Comparison of ENCODE assay signal across 15 cellular contexts in genomic region chr1:151159373-151159772, GRCh38. TPM values are rescaled to one million over a fixed set of nuclear protein-coding genes. Genes with fewer than 3 reads are reported as not detected.
DNase-seq lines count a peak whose midpoint lies in the region; ATAC-seq and TF ChIP-seq lines count a peak whose summit lies in the region.
"Had no signal": no experiment of that assay in that cellular context is flagged by ENCODE, and none has a peak within 500 bp of the region (broad histone marks: within the 10 kb centered on the region; RNA-seq: fewer than 3 reads in every experiment).

No MANE protein-coding gene starts in this region.

- no peak for ATAC-seq in stimulated activated naive CD8-positive, alpha-beta T cell treated with anti-CD3 and anti-CD28 coated beads, Interleukin-15, Interleukin-2, amounts not matched to agents 100 U/mL and 50 U/mL, for 24 hours
- no peak for ATAC-seq in HG03045 (IDR thresholded peaks at IDR 0.05; ENCODE audit: unreplicated experiment)
- no peak for ATAC-seq in HG03469 (IDR thresholded peaks at IDR 0.05; ENCODE audit: unreplicated experiment)

- H3K4me1 Mint-ChIP-seq in stimulated activated naive CD8-positive, alpha-beta T cell treated with anti-CD3 and anti-CD28 coated beads, Interleukin-15, Interleukin-2, amounts not matched to agents 100 ng/mL and 50 ng/mL, for 24 hours (ENCODE audit: low read depth) = peaks cover 68% of the 10 kb centered on the region
- peaks cover 52% of the 10 kb centered on the region for H3K4me1 Mint-ChIP-seq in activated CD4-positive, alpha-beta memory T cell treated with anti-CD3 and anti-CD28 coated beads for 36 hours (ENCODE audit: low read depth)

- CTCF ChIA-PET in activated CD4-positive, alpha-beta memory T cell treated with anti-CD3 and anti-CD28 coated beads for 36 hours (lab: Charles Lee) = interaction anchor here (0.5 to 9.8 kb wide), 5 partner anchors 28 to 1086 kb away, joined by 3 to 298 read pairs (median 4); no protein-coding TSS in a partner anchor

- H3K4me1 ChIP-seq in ovary (ENCODE audit: insufficient read depth) = peaks cover 2% of the 10 kb centered on the region

- no peak for TF ChIP-seq EP300 in ovary (IDR thresholded peaks at IDR 0.05)

- no peak for TF ChIP-seq CTCF in ovary (IDR thresholded peaks at IDR 0.05)

- H3K27me3 ChIP-seq in ovary = no peaks in the 10 kb centered on the region
- H3K27me3 ChIP-seq: breast epithelium, suprapubic skin had no signal

- POLR2A ChIA-PET in activated CD4-positive, alpha-beta memory T cell treated with anti-CD3 and anti-CD28 coated beads for 36 hours (lab: Charles Lee) = interaction anchor here (1.0 to 1.6 kb wide), 4 partner anchors 12 to 597 kb away, joined by 3 to 8 read pairs (median 4); partner anchors contain the start of genes PSMD4 and VPS72

- no peak overlapping the region for H3K27ac ChIP-seq in ovary
- H3K27ac ChIP-seq: breast epithelium, suprapubic skin had no signal

- H3K4me3 ChIP-seq in ovary = no peak overlapping the region
- H3K4me3 ChIP-seq: breast epithelium, suprapubic skin had no signal

- no peaks in the 10 kb centered on the region for H3K27me3 Mint-ChIP-seq in stimulated activated naive CD8-positive, alpha-beta T cell treated with anti-CD3 and anti-CD28 coated beads, Interleukin-15, Interleukin-2, amounts not matched to agents 100 ng/mL and 50 ng/mL, for 24 hours
- no peaks in the 10 kb centered on the region for H3K27me3 Mint-ChIP-seq in activated CD4-positive, alpha-beta memory T cell treated with anti-CD3 and anti-CD28 coated beads for 36 hours

- H3K27ac Mint-ChIP-seq in stimulated activated naive CD8-positive, alpha-beta T cell treated with anti-CD3 and anti-CD28 coated beads, Interleukin-15, Interleukin-2, amounts not matched to agents 100 ng/mL and 50 ng/mL, for 24 hours = peak overlapping the region; percentile 96
- H3K27ac Mint-ChIP-seq in activated CD4-positive, alpha-beta memory T cell treated with anti-CD3 and anti-CD28 coated beads for 36 hours = peak overlapping the region; percentile 97

- no peaks in the 10 kb centered on the region for H3K9me3 ChIP-seq in ovary
- H3K9me3 ChIP-seq: breast epithelium, suprapubic skin had no signal

- intact Hi-C loops in activated CD4-positive, alpha-beta memory T cell treated with anti-CD3 and anti-CD28 coated beads for 36 hours (cut with micrococcal nuclease) = loop anchor here (5.0 kb wide), 2 partner anchors 38 to 547 kb away; partner anchors contain the start of gene PIP5K1A
- intact Hi-C loops in ovary (cut with DNase I) = loop anchor here in 3 of 4 donors (5.0 to 10.0 kb wide), 4 partner anchors 57 to 137 kb away; no protein-coding TSS in a partner anchor

- DNase-seq in stimulated activated naive CD8-positive, alpha-beta T cell treated with anti-CD3 and anti-CD28 coated beads, Interleukin-15, Interleukin-2, amounts not matched to agents 100 U/mL and 50 U/mL, for 24 hours = no peak
- DNase-seq in activated CD4-positive, alpha-beta memory T cell treated with anti-CD3 and anti-CD28 coated beads for 36 hours = no peak
- DNase-seq in medulla oblongata (ENCODE audit: extremely low spot score) = peak; percentile 40
- DNase-seq in NCI-H146 treated with DMSO at 0.1 percent for 48 hours (lab: John Stamatoyannopoulos, UW; ENCODE audit: unreplicated experiment) = no peak
- DNase-seq in ovary = no peak
- DNase-seq: hippocampal formation, NCI-H510A, T1000 had no signal

- peaks cover 65% of the 10 kb centered on the region for H3K36me3 Mint-ChIP-seq in stimulated activated naive CD8-positive, alpha-beta T cell treated with anti-CD3 and anti-CD28 coated beads, Interleukin-15, Interleukin-2, amounts not matched to agents 100 ng/mL and 50 ng/mL, for 24 hours (ENCODE audit: low read depth)
- peaks cover 35% of the 10 kb centered on the region for H3K36me3 Mint-ChIP-seq in activated CD4-positive, alpha-beta memory T cell treated with anti-CD3 and anti-CD28 coated beads for 36 hours

- no peaks in the 10 kb centered on the region for H3K9me3 Mint-ChIP-seq in stimulated activated naive CD8-positive, alpha-beta T cell treated with anti-CD3 and anti-CD28 coated beads, Interleukin-15, Interleukin-2, amounts not matched to agents 100 ng/mL and 50 ng/mL, for 24 hours
- no peaks in the 10 kb centered on the region for H3K9me3 Mint-ChIP-seq in activated CD4-positive, alpha-beta memory T cell treated with anti-CD3 and anti-CD28 coated beads for 36 hours

- H3K4me3 Mint-ChIP-seq in stimulated activated naive CD8-positive, alpha-beta T cell treated with anti-CD3 and anti-CD28 coated beads, Interleukin-15, Interleukin-2, amounts not matched to agents 100 ng/mL and 50 ng/mL, for 24 hours = peak overlapping the region; percentile 94
- H3K4me3 Mint-ChIP-seq in activated CD4-positive, alpha-beta memory T cell treated with anti-CD3 and anti-CD28 coated beads for 36 hours = peak overlapping the region; percentile 16

- H3K36me3 ChIP-seq in ovary = no peaks in the 10 kb centered on the region
- H3K36me3 ChIP-seq: breast epithelium had no signal

- no peak for TF ChIP-seq POLR2A in ovary (IDR thresholded peaks at IDR 0.05)

RNA-seq across cellular contexts. Expression of gene TNFAIP8L2, which starts 2.9 kb away (rescaled TPM):
- 10 to 100 TPM; 24.2 to 26.7 TPM for total RNA-seq in activated CD4-positive, alpha-beta memory T cell treated with anti-CD3 and anti-CD28 coated beads for 36 hours
- total RNA-seq in ovary = 1 to 10 TPM in 5 of 7 donors, under 1 TPM in 2; 0.48 to 3.8 (median 1.2) TPM
- polyA plus RNA-seq in ovary = 1 to 10 TPM; 2.1 to 4.6 TPM
- total RNA-seq: LHCN-M2 had no signal

RNA-seq across cellular contexts. Expression of gene LYSMD1, which starts 6.3 kb away (rescaled TPM):
- total RNA-seq in activated CD4-positive, alpha-beta memory T cell treated with anti-CD3 and anti-CD28 coated beads for 36 hours = 1 to 10 TPM; 1.8 to 2.6 TPM
- total RNA-seq in ovary = 10 to 100 TPM; 12.6 to 20.3 (median 14.3) TPM
- polyA plus RNA-seq in ovary = 10 to 100 TPM; 14.3 to 15.5 TPM

RNA-seq across cellular contexts. Expression of gene SCNM1, which starts 6.6 kb away (rescaled TPM):
- 10 to 100 TPM; 67.5 to 67.8 TPM for total RNA-seq in activated CD4-positive, alpha-beta memory T cell treated with anti-CD3 and anti-CD28 coated beads for 36 hours
- total RNA-seq in ovary = 10 to 100 TPM; 18.6 to 32.7 (median 22.7) TPM
- polyA plus RNA-seq in ovary = 10 to 100 TPM; 33.0 to 38.9 TPM

RNA-seq across cellular contexts. Expression of gene SEMA6C, which starts 12.9 kb away (rescaled TPM):
- 1 to 10 TPM; 1.9 to 2.5 TPM for total RNA-seq in activated CD4-positive, alpha-beta memory T cell treated with anti-CD3 and anti-CD28 coated beads for 36 hours
- total RNA-seq in ovary = 10 to 100 TPM in 5 of 7 donors, 1 to 10 TPM in 2; 8.0 to 18.0 (median 14.7) TPM
- 10 to 100 TPM in 1 of 2 donors, 1 to 10 TPM in 1; 5.0 to 13.4 TPM for polyA plus RNA-seq in ovary

RNA-seq across cellular contexts. Expression of gene TMOD4, which starts 16.4 kb away (rescaled TPM):
- total RNA-seq in activated CD4-positive, alpha-beta memory T cell treated with anti-CD3 and anti-CD28 coated beads for 36 hours = 1 to 10 TPM; 1.7 to 2.7 TPM
- 1 to 10 TPM in 2 of 7 donors, under 1 TPM in 3, not detected in 2; 0.42 to 1.4 (median 0.88) TPM for total RNA-seq in ovary
- polyA plus RNA-seq in ovary = under 1 TPM in 1 of 2 donors, not detected in 1; 0.15 TPM
- total RNA-seq: pulmonary artery endothelial cell, suprapubic skin had no signal

Comparison
In these comparisons a context has a peak if more than half of its experiments do, and no peak if none do; other contexts are left out.
1. RNA of gene TNFAIP8L2, which starts 2.9 kb away (total RNA-seq): 24.2 to 26.7 TPM in activated CD4-positive, alpha-beta memory T cell treated with anti-CD3 and anti-CD28 coated beads for 36 hours; 0.48 to 3.8 TPM in ovary; every median in the first group is over 4 times any median in the second.